In the genomic region with DNA sequence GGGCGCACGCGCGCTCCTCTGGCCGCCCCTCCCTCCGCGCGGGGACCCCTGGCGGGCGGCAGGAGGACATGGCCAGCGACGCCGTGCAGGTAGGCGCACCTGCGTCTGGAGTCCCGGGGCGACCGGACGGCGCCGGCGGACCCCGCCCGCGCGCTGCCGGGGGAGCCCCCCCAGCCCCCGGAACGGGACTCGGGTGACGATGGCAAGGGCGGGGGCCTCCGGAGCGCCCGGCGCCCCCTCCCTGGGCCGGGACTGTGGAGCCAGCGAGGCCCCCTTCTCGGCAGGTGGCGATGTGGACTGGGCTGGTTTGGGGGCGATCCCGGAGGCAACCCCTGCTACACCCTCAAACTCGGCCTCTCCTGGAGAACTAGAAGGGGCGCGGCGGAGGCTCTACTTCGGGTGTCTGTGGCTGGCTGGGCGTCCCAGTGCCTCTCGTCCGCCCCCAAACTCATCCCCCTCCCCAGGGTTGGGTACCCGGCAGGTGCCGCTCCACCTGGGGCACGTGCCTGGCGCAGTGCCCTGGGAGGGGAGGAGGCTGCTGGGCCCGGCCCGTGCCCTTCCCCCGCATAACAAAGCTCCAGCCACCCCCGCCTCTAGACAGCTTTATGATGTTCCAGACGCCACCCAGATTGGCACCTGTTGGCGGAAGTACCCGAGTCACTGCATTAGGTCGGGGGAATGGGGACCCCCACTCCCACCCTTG, we compare ENCODE assay signal across 8 cellular contexts. TPM values are rescaled to one million over a fixed set of nuclear protein-coding genes. Genes with fewer than 3 reads are reported as not detected.
DNase-seq lines count a peak whose midpoint lies in the region; ATAC-seq, FAIRE-seq and TF ChIP-seq lines count a peak whose summit lies in the region.

No MANE protein-coding gene starts in this region.

- no peaks in the 10 kb centered on the region for H3K9me3 Mint-ChIP-seq in CD4-positive, alpha-beta T cell

- peak overlapping the region; percentile 50 for H3K9ac ChIP-seq in iPS-18a (ENCODE audit: low read length)

- TF ChIP-seq POLR2A in Peyer's patch (IDR thresholded peaks at IDR 0.05) = no peak

- CTCF ChIA-PET in CD4-positive, alpha-beta T cell (lab: Charles Lee) = interaction anchor here (1.0 kb wide), 1 partner anchor 39 kb away, joined by 4 read pairs; no protein-coding TSS in a partner anchor

- peak in 9 of 10 experiments; percentile 19 to 68 (median 55) for DNase-seq in CD4-positive, alpha-beta T cell
- DNase-seq in Peyer's patch (peak; percentile 52 to 75 (median 75)), ascending aorta (ENCODE audit: low spot score in 2 of 2) (no peak), small intestine (peak; percentile 61), NCI-H1694 (lab: John Stamatoyannopoulos, UW) (no peak)

- H3K27ac ChIP-seq in CD4-positive, alpha-beta T cell (ENCODE audit: low read depth, low read length) = peak overlapping the region; percentile 82
- H3K27ac ChIP-seq in Peyer's patch (peak overlapping the region; percentile 69 to 94 (median 81)), ascending aorta (peak overlapping the region; percentile 78 to 82), iPS-18a (ENCODE audit: low read length) (no peak overlapping the region), small intestine (ENCODE audit: low read depth in 1 of 2, low read length in 1 of 2) (peak overlapping the region; percentile 36 to 59)

- H3K4me3 Mint-ChIP-seq in CD4-positive, alpha-beta T cell = peak overlapping the region; percentile 90

- H3K27me3 Mint-ChIP-seq in CD4-positive, alpha-beta T cell = no peaks in the 10 kb centered on the region

- peak overlapping the region; percentile 91 for H3K27ac Mint-ChIP-seq in CD4-positive, alpha-beta T cell

- peak; percentile 76 for ATAC-seq in CD4-positive, alpha-beta T cell (ENCODE audit: poor library complexity)
- ATAC-seq in HG02970 (IDR thresholded peaks at IDR 0.05; ENCODE audit: low FRiP score, unreplicated experiment) = peak; percentile 33
- ATAC-seq in HG02623 (IDR thresholded peaks at IDR 0.05; ENCODE audit: unreplicated experiment) = no peak

- no peaks in the 10 kb centered on the region for H3K36me3 Mint-ChIP-seq in CD4-positive, alpha-beta T cell (ENCODE audit: low read depth)

- POLR2A ChIA-PET in CD4-positive, alpha-beta T cell (lab: Charles Lee) = interaction anchor here (0.6 to 1.6 kb wide), 7 partner anchors 14 to 89 kb away, joined by 3 to 10 read pairs (median 4); a partner anchor contains a TSS

- no peak for TF ChIP-seq CTCF in CD4-positive, alpha-beta T cell (IDR thresholded peaks at IDR 0.05)
- no peak for TF ChIP-seq CTCF in Peyer's patch (IDR thresholded peaks at IDR 0.05)
- peak in 1 of 3 experiments; percentile 10 for TF ChIP-seq CTCF in ascending aorta (IDR thresholded peaks at IDR 0.05)

- no peak for FAIRE-seq in small intestine (lab: Jason Lieb, UNC)

- H3K27me3 ChIP-seq in CD4-positive, alpha-beta T cell (ENCODE audit: control insufficient read depth, insufficient read depth, low read length) = no peaks in the 10 kb centered on the region
- H3K27me3 ChIP-seq in Peyer's patch (no peaks in the 10 kb centered on the region), ascending aorta (no peaks in the 10 kb centered on the region), iPS-18a (ENCODE audit: control insufficient read depth, insufficient read depth, low read length) (peaks cover 14% of the 10 kb centered on the region), small intestine (ENCODE audit: control insufficient read depth in 2 of 2, insufficient read depth in 2 of 2, low read length in 2 of 2) (no peaks in the 10 kb centered on the region)

- intact Hi-C loops in CD4-positive, alpha-beta T cell (cut with DNase I, micrococcal nuclease) = loop anchor here in 1 of 2 experiments (5.0 kb wide), 1 partner anchor 54 kb away; no protein-coding TSS in a partner anchor
- intact Hi-C loops in ascending aorta (cut with DNase I) = loop anchor here (2.0 to 5.0 kb wide), 3 partner anchors 39 to 286 kb away; no protein-coding TSS in a partner anchor

- H3K4me3 ChIP-seq in Peyer's patch (peak overlapping the region; percentile 61 to 92 (median 81)), ascending aorta (peak overlapping the region; percentile 77 to 98), iPS-18a (ENCODE audit: low read length) (peak overlapping the region; percentile 69), small intestine (ENCODE audit: low read depth in 1 of 2, low read length in 2 of 2) (peak overlapping the region; percentile 77 to 81)

- H3K4me1 Mint-ChIP-seq in CD4-positive, alpha-beta T cell (ENCODE audit: low read depth) = peaks cover 47% of the 10 kb centered on the region

- no peaks in the 10 kb centered on the region for H3K9me3 ChIP-seq in CD4-positive, alpha-beta T cell (ENCODE audit: control insufficient read depth, low read length)
- H3K9me3 ChIP-seq in Peyer's patch = no peaks in the 10 kb centered on the region
- H3K9me3 ChIP-seq in ascending aorta = no peaks in the 10 kb centered on the region
- no peaks in the 10 kb centered on the region for H3K9me3 ChIP-seq in iPS-18a (ENCODE audit: control insufficient read depth, low read depth, low read length)
- H3K9me3 ChIP-seq in small intestine (ENCODE audit: control insufficient read depth, low read depth) = no peaks in the 10 kb centered on the region

- 0 to 1% (median 1%) methylated on average over 25 to 62 of the region's 62 CpGs for WGBS in small intestine, 3 donors

- H3K4me1 ChIP-seq in Peyer's patch (peaks cover 0 to 26% (median 15%) of the 10 kb centered on the region in 4 donors), ascending aorta (peaks cover 3 to 19% of the 10 kb centered on the region in 2 donors), iPS-18a (ENCODE audit: control insufficient read depth, low read depth, low read length) (no peaks in the 10 kb centered on the region), small intestine (ENCODE audit: control insufficient read depth in 2 of 2, insufficient read depth in 1 of 2, low read depth in 1 of 2, low read length in 1 of 2) (no peaks in the 10 kb centered on the region)

- H3K36me3 ChIP-seq in Peyer's patch (no peaks in the 10 kb centered on the region), ascending aorta (peaks cover 0 to 4% of the 10 kb centered on the region in 2 donors), iPS-18a (ENCODE audit: control insufficient read depth, low read depth, low read length) (no peaks in the 10 kb centered on the region), small intestine (ENCODE audit: control insufficient read depth in 2 of 2, insufficient read depth in 2 of 2, low read length in 2 of 2) (no peaks in the 10 kb centered on the region)

RNA-seq across cellular contexts. Expression of a gene that starts 0.5 kb away (rescaled TPM):
- total RNA-seq in CD4-positive, alpha-beta T cell = 100 to 1,000 TPM; 171 TPM
- 100 to 1,000 TPM in 1 of 4 donors, 10 to 100 TPM in 3; 13.1 to 140 (median 28.2) TPM for total RNA-seq in Peyer's patch
- 231 TPM for total RNA-seq in ascending aorta
- polyA plus RNA-seq in small intestine = 10 to 100 TPM in 2 of 3 donors, 1 to 10 TPM in 1; 8.9 to 35.0 (median 27.8) TPM

RNA-seq across cellular contexts. Expression of a gene that starts 14.5 kb away (rescaled TPM):
- total RNA-seq in CD4-positive, alpha-beta T cell = 100 to 1,000 TPM; 296 to 299 TPM
- total RNA-seq in Peyer's patch (100 to 1,000 TPM in 3 of 4 donors, 10 to 100 TPM in 1; 52.5 to 283 (median 115) TPM), ascending aorta (83.4 TPM)
- polyA plus RNA-seq in small intestine = 100 to 1,000 TPM; 110 to 139 (median 139) TPM

RNA-seq across cellular contexts. Expression of a gene that starts 41.5 kb away (rescaled TPM):
- total RNA-seq in CD4-positive, alpha-beta T cell = not detected
- not detected for total RNA-seq in Peyer's patch
- 17.1 TPM for total RNA-seq in ascending aorta
- under 1 TPM in 1 of 3 donors, not detected in 2; 0.64 TPM for polyA plus RNA-seq in small intestine

RNA-seq across cellular contexts. Expression of a gene that starts 52.4 kb away (rescaled TPM):
- 100 to 1,000 TPM; 745 to 751 TPM for total RNA-seq in CD4-positive, alpha-beta T cell
- total RNA-seq in Peyer's patch (100 to 1,000 TPM in 2 of 4 donors, 10 to 100 TPM in 2; 70.6 to 159 (median 110) TPM), ascending aorta (201 TPM)
- 10 to 100 TPM; 13.6 to 51.6 (median 15.7) TPM for polyA plus RNA-seq in small intestine

Comparison
In these comparisons a context has a peak if more than half of its experiments do, and no peak if none do; other contexts are left out.
1. DNase-seq: peak in CD4-positive, alpha-beta T cell (9 of 10), Peyer's patch (3 of 3) and small intestine (single experiment); none in ascending aorta (0 of 2) and NCI-H1694 (single experiment).
2. RNA of a gene that starts 41.5 kb away (total RNA-seq): 17.1 TPM in ascending aorta (single experiment); not detected in CD4-positive, alpha-beta T cell and not detected in Peyer's patch; every median in the first group is over 10 times any median in the second.
3. Peak in every context shown above with its lines, with median percentiles within 50 percentile points of each other: H3K4me3 ChIP-seq.